In the genomic region with DNA sequence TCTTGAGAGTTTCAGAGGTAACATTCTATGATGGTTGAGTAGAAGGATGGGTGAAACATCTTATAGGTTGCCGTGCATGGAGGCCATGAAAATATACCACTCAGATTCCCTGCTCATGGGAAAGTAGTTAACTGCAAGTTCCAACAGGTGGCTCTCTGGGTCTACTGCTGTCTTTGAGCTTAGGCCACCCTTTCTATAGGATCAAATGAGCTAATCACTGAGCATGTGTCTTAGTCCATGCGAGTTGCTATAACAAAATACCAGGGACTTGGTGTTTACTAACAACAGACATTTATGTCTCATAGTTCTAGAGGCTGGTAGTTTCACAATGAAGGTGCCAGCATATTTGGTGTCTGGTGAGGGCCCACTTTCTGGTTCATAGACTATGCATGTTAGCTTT, we compare ENCODE assay signal across 12 cellular contexts.
DNase-seq lines count a peak whose midpoint lies in the region; ATAC-seq and TF ChIP-seq lines count a peak whose summit lies in the region.
"Had no signal": no experiment of that assay in that cellular context is flagged by ENCODE, and none has a peak within 500 bp of the region (broad histone marks: within the 10 kb centered on the region; RNA-seq: fewer than 3 reads in every experiment).

No MANE protein-coding gene starts in this region.

- POLR2A ChIA-PET in AG04450 (lab: Yijun Ruan, JAX) = no interaction called here

- DNase-seq in AG04450 (ENCODE audit: low read depth, low spot score) (no peak), HT1080 (ENCODE audit: low read depth) (peak; percentile 48), RWPE2 (ENCODE audit: low spot score) (no peak), foreskin keratinocyte (peak; percentile 37 to 62), NCI-H1105 (lab: John Stamatoyannopoulos, UW) (no peak)
- DNase-seq: kidney, NCI-H2081 treated with DMSO at 0.1 percent for 48 hours, posterior cingulate gyrus, T-helper 17 cell had no signal

- H3K4me3 ChIP-seq in AG04450 (ENCODE audit: low read depth, low read length) (no peak overlapping the region), RWPE2 (ENCODE audit: severe bottlenecking) (no peak overlapping the region)

- no peaks in the 10 kb centered on the region for H3K9me3 ChIP-seq in AG04450 (ENCODE audit: control insufficient read depth, insufficient read depth, low read length)
- H3K9me3 ChIP-seq in RWPE2 (ENCODE audit: severe bottlenecking) = no peaks in the 10 kb centered on the region

- CTCF ChIA-PET in AG04450 (lab: Charles Lee) = interaction anchor here (1.0 kb wide), 1 partner anchor 46 kb away, joined by 3 read pairs; no protein-coding TSS in a partner anchor

- no peak overlapping the region for H3K27ac ChIP-seq in AG04450 (ENCODE audit: low read depth, low read length)
- no peak overlapping the region for H3K27ac ChIP-seq in RWPE2 (ENCODE audit: poor library complexity, severe bottlenecking)
- H3K27ac ChIP-seq in foreskin keratinocyte = no peak overlapping the region

- H3K36me3 ChIP-seq in RWPE2 (ENCODE audit: low read depth) = no peaks in the 10 kb centered on the region

- ATAC-seq in RWPE2 (ENCODE audit: low read depth) (peak; percentile 33; the same call in 2 of the 3 replicates), foreskin keratinocyte (peak; percentile 82), GM21423 (IDR thresholded peaks at IDR 0.05; ENCODE audit: unreplicated experiment) (no peak), GM19467 (IDR thresholded peaks at IDR 0.05; ENCODE audit: unreplicated experiment) (no peak), HG03196 (IDR thresholded peaks at IDR 0.05; ENCODE audit: unreplicated experiment) (no peak)
- ATAC-seq: T-helper 17 cell had no signal

- no peaks in the 10 kb centered on the region for H3K27me3 ChIP-seq in AG04450 (ENCODE audit: control insufficient read depth, insufficient read depth, low read length)
- no peaks in the 10 kb centered on the region for H3K27me3 ChIP-seq in RWPE2 (ENCODE audit: insufficient read depth, poor library complexity, severe bottlenecking)
- H3K27me3 ChIP-seq in foreskin keratinocyte = no peaks in the 10 kb centered on the region

- no peaks in the 10 kb centered on the region for H3K4me1 ChIP-seq in RWPE2 (ENCODE audit: insufficient read depth, poor library complexity, severe bottlenecking)
- H3K4me1 ChIP-seq in foreskin keratinocyte = no peaks in the 10 kb centered on the region

- TF ChIP-seq CTCF in AG04450 (IDR thresholded peaks at IDR 0.05; ENCODE audit: low read depth, low read length) = peak; percentile 27
- TF ChIP-seq CTCF in RWPE2 (IDR thresholded peaks at IDR 0.05; ENCODE audit: poor library complexity, severe bottlenecking) = peak; percentile 50
- peak; percentile 64 for TF ChIP-seq CTCF in foreskin keratinocyte (conservative IDR thresholded peaks at IDR 0.05)

Comparison
In these comparisons a context has a peak if more than half of its experiments do, and no peak if none do; other contexts are left out.
1. DNase-seq: peak in HT1080 (single experiment) and foreskin keratinocyte (2 of 2); none in AG04450 (single experiment), RWPE2 (single experiment) and NCI-H1105 (single experiment).
2. ATAC-seq: peak in RWPE2 (single experiment) and foreskin keratinocyte (single experiment); none in GM21423 (single experiment), GM19467 (single experiment) and HG03196 (single experiment).
3. Peak in every context shown above with its lines, with median percentiles within 50 percentile points of each other: CTCF ChIP-seq.